In genomic region chr10:7153750-7154149, GRCh38 we compare ENCODE assay signal across 26 cellular contexts.
DNase-seq lines count a peak whose midpoint lies in the region; ATAC-seq, FAIRE-seq and TF ChIP-seq lines count a peak whose summit lies in the region.
"Had no signal": no experiment of that assay in that cellular context is flagged by ENCODE, and none has a peak within 500 bp of the region (broad histone marks: within the 10 kb centered on the region; RNA-seq: fewer than 3 reads in every experiment).

No MANE protein-coding gene starts in this region.

- peaks cover 12% of the 10 kb centered on the region for H3K36me3 Mint-ChIP-seq in activated CD8-positive, alpha-beta T cell treated with anti-CD3 and anti-CD28 coated beads for 36 hours (ENCODE audit: low read depth)

- H3K36me3 ChIP-seq in bronchial epithelial cell (ENCODE audit: control insufficient read depth, insufficient read depth, low read length) (no peaks in the 10 kb centered on the region), keratinocyte (ENCODE audit: control insufficient read depth in 2 of 2, extremely low read depth in 1 of 2, insufficient read depth in 2 of 2, low read length in 2 of 2) (no peaks in the 10 kb centered on the region)
- H3K36me3 ChIP-seq: ascending aorta, colonic mucosa, MG63, neural progenitor cell, uterus had no signal

- intact Hi-C loops in activated CD8-positive, alpha-beta T cell treated with anti-CD3 and anti-CD28 coated beads for 36 hours (cut with micrococcal nuclease), result no loop called here

- H3K27ac Mint-ChIP-seq in activated CD8-positive, alpha-beta T cell treated with anti-CD3 and anti-CD28 coated beads for 36 hours, result no peak overlapping the region
- H3K27ac Mint-ChIP-seq: GM23338, neural progenitor cell had no signal

- POLR2A ChIA-PET in activated CD8-positive, alpha-beta T cell treated with anti-CD3 and anti-CD28 coated beads for 36 hours (lab: Charles Lee), result interaction anchor here (1.5 kb wide), 1 partner anchor 255 kb away, joined by 6 read pairs; no protein-coding TSS in a partner anchor

- no peaks in the 10 kb centered on the region for H3K4me1 ChIP-seq in keratinocyte (ENCODE audit: control insufficient read depth, extremely low read depth, insufficient read depth, low read length)
- H3K4me1 ChIP-seq: ascending aorta, colonic mucosa, neural progenitor cell, psoas muscle, uterus had no signal

- H3K27me3 ChIP-seq in bronchial epithelial cell (ENCODE audit: control insufficient read depth, insufficient read depth, low read length) (no peaks in the 10 kb centered on the region), keratinocyte (ENCODE audit: control insufficient read depth, extremely low read depth, insufficient read depth, low read length) (no peaks in the 10 kb centered on the region)
- H3K27me3 ChIP-seq: ascending aorta, colonic mucosa, MG63, neural progenitor cell, uterus had no signal

- peaks cover 13% of the 10 kb centered on the region for H3K4me1 Mint-ChIP-seq in activated CD8-positive, alpha-beta T cell treated with anti-CD3 and anti-CD28 coated beads for 36 hours (ENCODE audit: low read depth)
- H3K4me1 Mint-ChIP-seq: GM23338 had no signal

- H3K4me3 ChIP-seq in bronchial epithelial cell (ENCODE audit: low read depth, low read length), result no peak overlapping the region
- no peak overlapping the region for H3K4me3 ChIP-seq in keratinocyte (ENCODE audit: control insufficient read depth in 2 of 3, extremely low read depth in 1 of 3, insufficient read depth in 2 of 3, low read depth in 1 of 3, low read length in 3 of 3)
- H3K4me3 ChIP-seq: ascending aorta, colonic mucosa, GM23338, MG63, mucosa of descending colon, neural progenitor cell, psoas muscle, uterus had no signal

- CTCF ChIA-PET in activated CD8-positive, alpha-beta T cell treated with anti-CD3 and anti-CD28 coated beads for 36 hours (lab: Charles Lee), result interaction anchor here (0.7 to 1.8 kb wide), 3 partner anchors 19 to 233 kb away, joined by 3 to 11 read pairs (median 3); no protein-coding TSS in a partner anchor

- peaks cover 4% of the 10 kb centered on the region for H3K9me3 Mint-ChIP-seq in activated CD8-positive, alpha-beta T cell treated with anti-CD3 and anti-CD28 coated beads for 36 hours
- H3K9me3 Mint-ChIP-seq: GM23338, neural progenitor cell had no signal

- no peaks in the 10 kb centered on the region for H4K20me1 ChIP-seq in keratinocyte (ENCODE audit: control insufficient read depth, extremely low read depth, insufficient read depth, low read length)

- TF ChIP-seq CTCF in bronchial epithelial cell (IDR thresholded peaks at IDR 0.05; ENCODE audit: insufficient read depth, low read length, severe bottlenecking), result no peak
- TF ChIP-seq CTCF in keratinocyte (optimal IDR thresholded peaks at IDR 0.05 in 1 of 3, IDR thresholded peaks at IDR 0.05 in 1 of 3, conservative IDR thresholded peaks at IDR 0.05 in 1 of 3; ENCODE audit: extremely low read depth in 1 of 3, insufficient read depth in 2 of 3, low read length in 3 of 3), result no peak
- TF ChIP-seq CTCF in activated CD8-positive, alpha-beta T cell treated with anti-CD3 and anti-CD28 coated beads for 36 hours (IDR thresholded peaks at IDR 0.05), result no peak

- no peaks in the 10 kb centered on the region for H3K79me2 ChIP-seq in keratinocyte (ENCODE audit: control insufficient read depth, insufficient read depth, low read length)

- no peak overlapping the region for H3K4me2 ChIP-seq in keratinocyte (ENCODE audit: control insufficient read depth, extremely low read depth, insufficient read depth, low read depth, low read length)
- H3K4me2 ChIP-seq: GM23338, neural progenitor cell had no signal

- no peak overlapping the region for H2AFZ ChIP-seq in keratinocyte (ENCODE audit: control insufficient read depth, low read length)
- H2AFZ ChIP-seq: GM23338, neural progenitor cell had no signal

- no peak for ATAC-seq in activated CD8-positive, alpha-beta T cell treated with anti-CD3 and anti-CD28 coated beads for 36 hours
- ATAC-seq: GM23338, HepG2, left ventricle myocardium superior, mucosa of descending colon had no signal

- dilution Hi-C loops in keratinocyte (cut with MboI; ENCODE audit: extremely low pct_ligation_motif_present, low sequenced_read_pairs), result no loop called here

- peak; percentile 3 for DNase-seq in H4 (ENCODE audit: low spot score)
- DNase-seq in NCI-H226, result peak; percentile 3
- DNase-seq in bronchial epithelial cell (ENCODE audit: low read depth), result peak; percentile 15
- DNase-seq in keratinocyte (ENCODE audit: low read depth, low spot score), result no peak
- DNase-seq in NOMO-1 (lab: John Stamatoyannopoulos, UW; ENCODE audit: unreplicated experiment in 2 of 2), result no peak
- DNase-seq in activated CD8-positive, alpha-beta T cell treated with anti-CD3 and anti-CD28 coated beads for 36 hours, result no peak
- no peak for DNase-seq in dermis blood vessel endothelial cell
- DNase-seq in NCI-H2107 treated with DMSO at 0.1 percent for 48 hours (lab: John Stamatoyannopoulos, UW; ENCODE audit: unreplicated experiment), result no peak
- DNase-seq: ACHN; activated naive CD4-positive, alpha-beta T cell; C1 segment of cervical spinal cord; colonic mucosa; left ventricle myocardium superior; MG63; mucosa of descending colon; NCI-H187 treated with DMSO at 0.1 percent for 48 hours; NCI-H446 treated with DMSO at 0.1 percent for 48 hours; psoas muscle; Right ventricle myocardium superior; stimulated activated CD4-positive, alpha-beta T cell treated with anti-CD3 and anti-CD28 coated beads, Interleukin-4, amount 100 ng/mL, for 4 hours; uterus had no signal

- FAIRE-seq in bronchial epithelial cell (lab: Jason Lieb, UNC), result no peak
- FAIRE-seq in keratinocyte (lab: Jason Lieb, UNC), result peak; percentile 70
- FAIRE-seq: GM19239, HepG2 had no signal

- no peaks in the 10 kb centered on the region for H3K9me1 ChIP-seq in keratinocyte (ENCODE audit: control insufficient read depth, extremely low read depth, insufficient read depth, low read length)

- no peak overlapping the region for H3K27ac ChIP-seq in keratinocyte (ENCODE audit: control insufficient read depth, insufficient read depth, low read length)
- H3K27ac ChIP-seq: ascending aorta, colonic mucosa, neural progenitor cell, psoas muscle, uterus had no signal

- no peaks in the 10 kb centered on the region for H3K9me3 ChIP-seq in keratinocyte (ENCODE audit: control insufficient read depth, low read depth, low read length)
- H3K9me3 ChIP-seq: ascending aorta, colonic mucosa, MG63, mucosa of descending colon, psoas muscle, uterus had no signal

- H3K27me3 Mint-ChIP-seq in activated CD8-positive, alpha-beta T cell treated with anti-CD3 and anti-CD28 coated beads for 36 hours, result peaks cover 2% of the 10 kb centered on the region

- H3K9ac ChIP-seq in keratinocyte (ENCODE audit: control insufficient read depth, extremely low read depth, insufficient read depth, low read length), result no peak overlapping the region
- H3K9ac ChIP-seq: neural progenitor cell had no signal

- H3K4me3 Mint-ChIP-seq in activated CD8-positive, alpha-beta T cell treated with anti-CD3 and anti-CD28 coated beads for 36 hours, result no peak overlapping the region
- H3K4me3 Mint-ChIP-seq: GM23338, neural progenitor cell had no signal

Comparison
In these comparisons a context has a peak if more than half of its experiments do, and no peak if none do; other contexts are left out.
1. DNase-seq: peak in H4 (single experiment), NCI-H226 (single experiment) and bronchial epithelial cell (single experiment); none in keratinocyte (single experiment), NOMO-1 (0 of 2), activated CD8-positive, alpha-beta T cell treated with anti-CD3 and anti-CD28 coated beads for 36 hours (single experiment), dermis blood vessel endothelial cell (single experiment) and NCI-H2107 treated with DMSO at 0.1 percent for 48 hours (single experiment).